In the genomic region with DNA sequence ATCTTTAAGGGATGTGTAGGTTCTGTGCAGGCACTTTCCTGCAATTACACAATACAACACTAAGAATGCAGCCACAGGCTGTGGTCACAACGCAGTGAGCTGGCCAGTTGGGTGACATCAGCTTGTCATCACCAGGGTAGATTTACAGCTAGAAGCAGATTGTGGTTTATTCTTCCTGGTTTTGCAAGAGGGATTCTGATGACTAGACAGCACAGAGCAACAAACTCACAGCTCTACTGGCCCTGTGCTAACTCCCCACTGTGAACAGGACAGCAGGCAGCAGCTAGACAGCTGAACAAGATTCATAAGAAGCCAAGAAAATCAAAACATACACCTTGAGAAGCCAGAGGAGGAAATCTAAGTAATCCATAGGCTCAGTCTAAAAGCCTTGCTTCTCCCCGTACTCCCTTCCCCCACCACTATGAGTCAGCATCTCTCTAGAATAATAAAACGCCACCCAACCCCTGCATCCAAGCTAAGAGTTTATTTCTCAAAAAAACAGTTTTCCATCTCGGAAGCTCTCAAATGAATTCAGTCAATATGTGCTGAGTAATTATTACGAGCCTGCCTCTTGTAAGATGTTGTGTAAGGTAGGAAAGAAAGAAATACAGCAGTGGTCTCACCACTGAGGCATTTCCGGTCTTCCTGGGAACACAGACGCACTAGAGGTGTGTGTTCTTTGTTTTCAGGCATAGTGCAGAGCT, we compare ENCODE assay signal across 8 cellular contexts.
A peak's percentile ranks its signal among the peaks of the same experiment; 100 is the strongest.
DNase-seq lines count a peak whose midpoint lies in the region; ATAC-seq and TF ChIP-seq lines count a peak whose summit lies in the region.

No MANE protein-coding gene starts in this region.

- H2BK20ac ChIP-seq in IMR-90 (ENCODE audit: low read depth, low read length), result peak overlapping the region; percentile 85

- peak; percentile 64 for DNase-seq in DMS 273 (lab: John Stamatoyannopoulos, UW; ENCODE audit: unreplicated experiment)
- peak; percentile 100 for DNase-seq in IMR-90
- DNase-seq in WERI-Rb-1, result peak; percentile 63
- peak; percentile 96 for DNase-seq in fibroblast of the conjunctiva (ENCODE audit: low read depth)
- DNase-seq in neural crest cell (ENCODE audit: low read depth, low spot score), result no peak
- no peak for DNase-seq in activated effector memory CD4-positive, alpha-beta T cell treated with anti-CD3 and anti-CD28 coated beads, Interleukin-2, amount 50 U/mL, for 16 hours

- peaks cover 26% of the 10 kb centered on the region for H3K4me1 Mint-ChIP-seq in neural crest cell

- TF ChIP-seq RAD21 in IMR-90 (IDR thresholded peaks at IDR 0.05; ENCODE audit: low read length), result no peak; the same call in 1 of the 2 replicates

- peak overlapping the region; percentile 87 for H3K56ac ChIP-seq in IMR-90 (ENCODE audit: extremely low read depth, insufficient read depth, low read length)

- H3K4ac ChIP-seq in IMR-90 (ENCODE audit: low read depth, low read length), result peak overlapping the region; percentile 75

- H3K9ac ChIP-seq in IMR-90 (ENCODE audit: low read depth, low read length), result peak overlapping the region; percentile 58

- peak overlapping the region; percentile 75 for H2BK5ac ChIP-seq in IMR-90 (ENCODE audit: low read depth, low read length, poor library complexity, severe bottlenecking)

- H3K27me3 ChIP-seq in IMR-90 (ENCODE audit: control insufficient read depth, insufficient read depth, low read length), result no peaks in the 10 kb centered on the region
- no peaks in the 10 kb centered on the region for H3K27me3 ChIP-seq in WERI-Rb-1 (ENCODE audit: insufficient read depth, low read depth, severe bottlenecking)

- H3K9me3 ChIP-seq in IMR-90 (ENCODE audit: control insufficient read depth, insufficient read depth, low read length), result no peaks in the 10 kb centered on the region
- no peaks in the 10 kb centered on the region for H3K9me3 ChIP-seq in WERI-Rb-1 (ENCODE audit: severe bottlenecking)

- peak; percentile 66; the same call in 1 of the 2 replicates for TF ChIP-seq POLR2A in IMR-90 (IDR thresholded peaks at IDR 0.05; ENCODE audit: low read depth, low read length)

- H4K8ac ChIP-seq in IMR-90 (ENCODE audit: low read depth in 2 of 2, low read length in 2 of 2), result peak overlapping the region in 1 of 2 experiments; percentile 46; a peak in 2 of 4 replicates

- peaks cover 4% of the 10 kb centered on the region; the same call in 1 of the 2 replicates for H4K20me1 ChIP-seq in IMR-90 (ENCODE audit: insufficient read depth, low read length)

- peak overlapping the region; percentile 76 for H3K18ac ChIP-seq in IMR-90 (ENCODE audit: low read depth, low read length)

- H3K4me3 Mint-ChIP-seq in neural crest cell, result peak overlapping the region; percentile 26

- H3K9me1 ChIP-seq in IMR-90 (ENCODE audit: insufficient read depth, low read length), result peaks cover 10% of the 10 kb centered on the region

- H2BK120ac ChIP-seq in IMR-90 (ENCODE audit: low read depth, low read length), result peak overlapping the region; percentile 86

- H3K27ac ChIP-seq in IMR-90 (ENCODE audit: insufficient read depth, low read length) (peak overlapping the region; percentile 81), WERI-Rb-1 (peak overlapping the region; percentile 31)

- H2BK15ac ChIP-seq in IMR-90 (ENCODE audit: low read depth, low read length), result peak overlapping the region; percentile 63; the same call in 2 of the 3 replicates

- H3K27ac Mint-ChIP-seq in neural crest cell (ENCODE audit: unreplicated experiment), result peak overlapping the region; percentile 99

- dilution Hi-C loops in IMR-90 (cut with HindIII; ENCODE audit: low sequenced_read_pairs, unreplicated experiment), result no loop called here

- peak overlapping the region; percentile 80 for H3K23ac ChIP-seq in IMR-90 (ENCODE audit: low read depth, low read length)

- H4K91ac ChIP-seq in IMR-90 (ENCODE audit: insufficient read depth, low read depth, low read length), result peak overlapping the region; percentile 78

- H4K5ac ChIP-seq in IMR-90 (ENCODE audit: low read depth, low read length), result peak overlapping the region; percentile 50

- H3K36me3 ChIP-seq in IMR-90 (ENCODE audit: control insufficient read depth, insufficient read depth, low read length) (peaks cover 3% of the 10 kb centered on the region; the same call in 1 of the 2 replicates), WERI-Rb-1 (no peaks in the 10 kb centered on the region)

- no peaks in the 10 kb centered on the region for H3K9me3 Mint-ChIP-seq in neural crest cell

- CTCF ChIA-PET in IMR-90 (lab: Yijun Ruan, JAX), result interaction anchor here (0.7 to 1.0 kb wide), 2 partner anchors 102 to 486 kb away, joined by 3 read pairs; no protein-coding TSS in a partner anchor

- BruUV-seq in IMR-90 (replicated peaks; lab: Mats Ljungman, UMichigan), result no TSS peak

- no peaks in the 10 kb centered on the region for H3K27me3 Mint-ChIP-seq in neural crest cell (ENCODE audit: low read depth)

- peak overlapping the region; percentile 0; the same call in 1 of the 2 replicates for H3K4me3 ChIP-seq in IMR-90 (ENCODE audit: insufficient read depth, low read depth, low read length)
- H3K4me3 ChIP-seq in WERI-Rb-1 (ENCODE audit: low read depth, low read length), result no peak overlapping the region

- no peak for TF ChIP-seq CTCF in IMR-90 (conservative IDR thresholded peaks at IDR 0.05; ENCODE audit: low read depth, low read length)
- TF ChIP-seq CTCF in WERI-Rb-1 (IDR thresholded peaks at IDR 0.05; ENCODE audit: low read depth, low read length), result no peak
- no peak for TF ChIP-seq CTCF in neural crest cell (conservative IDR thresholded peaks at IDR 0.05)

- H3K79me1 ChIP-seq in IMR-90 (ENCODE audit: low read depth in 1 of 2, low read length in 2 of 2), result peaks cover 0 to 3% of the 10 kb centered on the region in 2 experiments; a peak in 1 of 4 replicates

- peak overlapping the region; percentile 60 for H3K4me2 ChIP-seq in IMR-90 (ENCODE audit: low read depth, low read length)

- H2AFZ ChIP-seq in IMR-90 (replicated peaks; ENCODE audit: low read length, poor library complexity), result peak overlapping the region; percentile 70

- peak overlapping the region; percentile 75 for H2AK9ac ChIP-seq in IMR-90 (replicated peaks; ENCODE audit: low read depth, low read length, poor library complexity)

- H2AK5ac ChIP-seq in IMR-90 (ENCODE audit: low read depth, low read length), result peak overlapping the region; percentile 11; the same call in 1 of the 2 replicates

- intact Hi-C loops in IMR-90 (cut with micrococcal nuclease), result loop anchor here (2.0 to 5.0 kb wide), 6 partner anchors 96 to 476 kb away; partner anchors contain the start of gene NTPCR

- peak; percentile 90 for ATAC-seq in GM21381 (IDR thresholded peaks at IDR 0.05; ENCODE audit: unreplicated experiment)
- peak; percentile 94 for ATAC-seq in IMR-90 (ENCODE audit: low read depth)
- no peak for ATAC-seq in GM21529 (IDR thresholded peaks at IDR 0.05; ENCODE audit: unreplicated experiment)

- POLR2A ChIA-PET in IMR-90 (lab: Charles Lee; ENCODE audit: unreplicated experiment), result interaction anchor here (0.5 to 1.3 kb wide), 2 partner anchors 16 to 162 kb away, joined by 3 to 7 read pairs; no protein-coding TSS in a partner anchor

- peaks cover 16% of the 10 kb centered on the region for H3K4me1 ChIP-seq in IMR-90 (ENCODE audit: control insufficient read depth, insufficient read depth, low read length)

- in situ Hi-C loops in IMR-90 (cut with MboI; ENCODE audit: low sequenced_read_pairs), result no loop called here

- peak overlapping the region; percentile 58 for H3K14ac ChIP-seq in IMR-90 (replicated peaks; ENCODE audit: low read depth, low read length)

- WGBS in IMR-90 (ENCODE audit: extremely low coverage in 2 of 2, insufficient read length in 1 of 2), 2 experiments, result 7% methylated on average over 4 of the region's 7 CpGs; no CpG with 5 or more reads in 1 of the 2 experiments

- peaks cover 19% of the 10 kb centered on the region for H3K36me3 Mint-ChIP-seq in neural crest cell (ENCODE audit: low read depth)

TF ChIP-seq in IMR-90, 13 proteins besides CTCF, POLR2A, EP300 and RAD21:
- TF ChIP-seq CEBPB (IDR thresholded peaks at IDR 0.05; ENCODE audit: low read depth, low read length), result peak; percentile 99
- peak; percentile 35; the same call in 1 of the 2 replicates for TF ChIP-seq MAZ (IDR thresholded peaks at IDR 0.05; ENCODE audit: borderline replicate concordance, low read depth, low read length)
- TF ChIP-seq BHLHE40 (IDR thresholded peaks at IDR 0.05; ENCODE audit: low read depth, low read length), result peak; percentile 53
- TF ChIP-seq, protein P1, sequence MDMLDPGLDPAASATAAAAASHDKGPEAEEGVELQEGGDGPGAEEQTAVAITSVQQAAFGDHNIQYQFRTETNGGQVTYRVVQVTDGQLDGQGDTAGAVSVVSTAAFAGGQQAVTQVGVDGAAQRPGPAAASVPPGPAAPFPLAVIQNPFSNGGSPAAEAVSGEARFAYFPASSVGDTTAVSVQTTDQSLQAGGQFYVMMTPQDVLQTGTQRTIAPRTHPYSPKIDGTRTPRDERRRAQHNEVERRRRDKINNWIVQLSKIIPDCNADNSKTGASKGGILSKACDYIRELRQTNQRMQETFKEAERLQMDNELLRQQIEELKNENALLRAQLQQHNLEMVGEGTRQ (IDR thresholded peaks at IDR 0.05; ENCODE audit: low read depth, low read length), result no peak
- peak; percentile 84 for TF ChIP-seq MAFK (IDR thresholded peaks at IDR 0.05; ENCODE audit: low read depth, low read length)
- peak; percentile 81 for TF ChIP-seq FOS (IDR thresholded peaks at IDR 0.05; ENCODE audit: low read depth, low read length)
- peak; percentile 93 for TF ChIP-seq NFE2L2 (IDR thresholded peaks at IDR 0.05; ENCODE audit: low read depth, low read length)
- TF ChIP-seq MXI1 (IDR thresholded peaks at IDR 0.05; ENCODE audit: borderline replicate concordance, low read depth, low read length), result 0 out of 2 replicates have a peak, but pooled peaks have one; percentile 20
- 0 out of 2 replicates have a peak, but pooled peaks have one; percentile 5 for TF ChIP-seq RFX5 (IDR thresholded peaks at IDR 0.05; ENCODE audit: low read depth, low read length)
- no peak for TF ChIP-seq ELK1 (IDR thresholded peaks at IDR 0.05; ENCODE audit: borderline replicate concordance, low read depth, low read length)

Comparison
In these comparisons a context has a peak if more than half of its experiments do, and no peak if none do; other contexts are left out.
1. DNase-seq: peak in DMS 273 (single experiment), IMR-90 (single experiment), WERI-Rb-1 (single experiment) and fibroblast of the conjunctiva (single experiment); none in neural crest cell (single experiment) and activated effector memory CD4-positive, alpha-beta T cell treated with anti-CD3 and anti-CD28 coated beads, Interleukin-2, amount 50 U/mL, for 16 hours (single experiment).